In genomic region chr20:50151034-50151743, GRCh38 we compare ENCODE assay signal across 1 cellular context.
TF ChIP-seq lines count a peak whose summit lies in the region.

No MANE protein-coding gene starts in this region.

TF ChIP-seq in HCT116, 20 proteins besides CTCF, POLR2A, EP300 and RAD21 (continued from another document):
- peak; percentile 11; the same call in 1 of the 2 replicates for TF ChIP-seq MAX (IDR thresholded peaks at IDR 0.05)
